10 cellular contexts compared by ENCODE assay signal in genomic region chr9:129007035-129007765, GRCh38. TPM values are rescaled to one million over a fixed set of nuclear protein-coding genes. Genes with fewer than 3 reads are reported as not detected.
DNase-seq lines count a peak whose midpoint lies in the region; ATAC-seq and TF ChIP-seq lines count a peak whose summit lies in the region.
"Had no signal": no experiment of that assay in that cellular context is flagged by ENCODE, and none has a peak within 500 bp of the region (broad histone marks: within the 10 kb centered on the region; RNA-seq: fewer than 3 reads in every experiment).

No MANE protein-coding gene starts in this region.

- no peak overlapping the region for H3K9ac ChIP-seq in neuronal stem cell (ENCODE audit: low read depth, low read length, poor library complexity)
- H3K9ac ChIP-seq: KMS-11 had no signal

- H2BK5ac ChIP-seq in neuronal stem cell (ENCODE audit: low read length), result no peak overlapping the region

- DNase-seq in AG04450 (ENCODE audit: low read depth, low spot score), result no peak
- peak; percentile 49 for DNase-seq in NCI-H69 (lab: John Stamatoyannopoulos, UW)
- DNase-seq in endothelial cell (ENCODE audit: low spot score), result no peak
- no peak for DNase-seq in neuronal stem cell (ENCODE audit: low spot score)
- no peak for DNase-seq in GF-D8 (lab: John Stamatoyannopoulos, UW)
- DNase-seq in NCI-H187 treated with DMSO at 0.1 percent for 48 hours (lab: John Stamatoyannopoulos, UW), result no peak
- DNase-seq in SHP77 treated with DMSO at 0.1 percent for 48 hours (lab: John Stamatoyannopoulos, UW), result no peak

- H2AK5ac ChIP-seq in neuronal stem cell (ENCODE audit: low read depth, low read length), result no peak overlapping the region

- H2BK12ac ChIP-seq in neuronal stem cell (ENCODE audit: low read length), result no peak overlapping the region

- H3K4me1 ChIP-seq in neuronal stem cell (ENCODE audit: control insufficient read depth in 2 of 2, insufficient read depth in 1 of 2, low read depth in 1 of 2, low read length in 2 of 2), result peaks cover under 1 to 5% of the 10 kb centered on the region in 2 donors

- H3K36me3 ChIP-seq in neuronal stem cell (replicated peaks in 1 of 2; ENCODE audit: control insufficient read depth in 2 of 2, insufficient read depth in 2 of 2, low read length in 2 of 2), result peaks cover 56 to 91% of the 10 kb centered on the region in 2 donors

- no peak overlapping the region for H3K4me3 ChIP-seq in AG04450 (ENCODE audit: low read depth, low read length)
- no peak overlapping the region for H3K4me3 ChIP-seq in neuronal stem cell (ENCODE audit: low read length in 2 of 2)

- no peaks in the 10 kb centered on the region; the same call in 1 of the 2 replicates for H3K9me3 ChIP-seq in AG04450 (ENCODE audit: control insufficient read depth, insufficient read depth, low read length)
- no peaks in the 10 kb centered on the region for H3K9me3 ChIP-seq in neuronal stem cell (replicated peaks in 1 of 2; ENCODE audit: control insufficient read depth in 2 of 2, insufficient read depth in 1 of 2, low read depth in 1 of 2, low read length in 2 of 2)

- H4K8ac ChIP-seq in neuronal stem cell (ENCODE audit: low read depth, low read length), result no peak overlapping the region

- no peak overlapping the region for H2AFZ ChIP-seq in neuronal stem cell (ENCODE audit: low read length)

- no CpG with 5 or more reads among the region's 14 CpGs for WGBS in neuronal stem cell (ENCODE audit: extremely low coverage in 2 of 2, insufficient read length in 2 of 2, insufficient replicate concordance in 1 of 2), 2 donors

- no peak overlapping the region for H3K27ac Mint-ChIP-seq in endothelial cell (ENCODE audit: unreplicated experiment)

- H4K91ac ChIP-seq in neuronal stem cell (ENCODE audit: low read depth, low read length, poor library complexity), result no peak overlapping the region

- H3K27me3 Mint-ChIP-seq in endothelial cell (ENCODE audit: unreplicated experiment), result peaks cover 15% of the 10 kb centered on the region
- H3K27me3 Mint-ChIP-seq: naive B cell had no signal

- no peaks in the 10 kb centered on the region for H3K9me3 Mint-ChIP-seq in endothelial cell (ENCODE audit: unreplicated experiment)
- H3K9me3 Mint-ChIP-seq: naive B cell had no signal

- CTCF ChIA-PET in AG04450 (lab: Charles Lee), result interaction anchor here (0.5 to 1.9 kb wide), 7 partner anchors 8 to 57 kb away, joined by 3 to 14 read pairs (median 4); partner anchors contain the start of gene SH3GLB2

- H3K4ac ChIP-seq in neuronal stem cell (ENCODE audit: low read length), result no peak overlapping the region

- H3K4me1 Mint-ChIP-seq in endothelial cell (ENCODE audit: unreplicated experiment), result no peaks in the 10 kb centered on the region
- H3K4me1 Mint-ChIP-seq: naive B cell had no signal

- peak overlapping the region; percentile 37 for H3K4me3 Mint-ChIP-seq in endothelial cell (ENCODE audit: unreplicated experiment)
- H3K4me3 Mint-ChIP-seq: naive B cell had no signal

- no peak overlapping the region for H3K4me2 ChIP-seq in neuronal stem cell (ENCODE audit: insufficient read depth, low read length, poor library complexity, severe bottlenecking)
- H3K4me2 ChIP-seq: KMS-11 had no signal

- no peak for TF ChIP-seq CTCF in AG04450 (IDR thresholded peaks at IDR 0.05; ENCODE audit: low read depth, low read length)
- TF ChIP-seq CTCF in endothelial cell (IDR thresholded peaks at IDR 0.05; ENCODE audit: unreplicated experiment), result no peak

- H3K27me3 ChIP-seq in AG04450 (ENCODE audit: control insufficient read depth, insufficient read depth, low read length), result no peaks in the 10 kb centered on the region
- no peaks in the 10 kb centered on the region for H3K27me3 ChIP-seq in neuronal stem cell (ENCODE audit: control insufficient read depth in 3 of 3, insufficient read depth in 3 of 3, low read depth in 1 of 3, low read length in 3 of 3)

- POLR2A ChIA-PET in AG04450 (lab: Yijun Ruan, JAX), result interaction anchor here (0.7 kb wide), 1 partner anchor 59 kb away, joined by 3 read pairs; no protein-coding TSS in a partner anchor

- H3K27ac ChIP-seq in AG04450 (ENCODE audit: low read depth, low read length), result peak overlapping the region; percentile 52
- H3K27ac ChIP-seq in neuronal stem cell (replicated peaks; ENCODE audit: low read length), result no peak overlapping the region
- H3K27ac ChIP-seq: KMS-11 had no signal

- H2BK15ac ChIP-seq in neuronal stem cell (ENCODE audit: low read length), result no peak overlapping the region

- H3K18ac ChIP-seq in neuronal stem cell (ENCODE audit: low read length), result no peak overlapping the region

- H3K79me1 ChIP-seq in neuronal stem cell (ENCODE audit: low read depth, low read length), result peaks cover 8% of the 10 kb centered on the region

- no peak overlapping the region for H2BK120ac ChIP-seq in neuronal stem cell (ENCODE audit: low read depth, low read length)

- peak overlapping the region; percentile 11 for H3K23ac ChIP-seq in neuronal stem cell (ENCODE audit: low read depth, low read length, poor library complexity)

- no peak overlapping the region for H3K14ac ChIP-seq in neuronal stem cell (ENCODE audit: low read length)

- H3K36me3 Mint-ChIP-seq in endothelial cell (ENCODE audit: low read depth, unreplicated experiment), result peaks cover 30% of the 10 kb centered on the region
- H3K36me3 Mint-ChIP-seq: naive B cell had no signal

- no peak for ATAC-seq in GM21723 (IDR thresholded peaks at IDR 0.05; ENCODE audit: unreplicated experiment)

RNA-seq across cellular contexts. Expression of gene SH3GLB2, which starts 20.9 kb away (rescaled TPM):
- 29.3 and 39.1 TPM in 2 replicates for polyA plus RNA-seq in AG04450 (2011; rRNA removed)
- 20.2 and 38.4 TPM in 2 replicates for polyA minus RNA-seq in AG04450 (2011; rRNA and poly(A)+ RNA removed)
- total RNA-seq in endothelial cell (ENCODE audit: unreplicated experiment), result 94.3 TPM
- polyA plus RNA-seq in neuronal stem cell (2013, experiment 1 of 2), result 36.6 TPM
- polyA plus RNA-seq in neuronal stem cell (2013, experiment 2 of 2), result 33.2 TPM

RNA-seq across cellular contexts. Expression of gene MIGA2, which starts 29.2 kb away (rescaled TPM):
- 10.6 and 13.1 TPM in 2 replicates for polyA plus RNA-seq in AG04450 (2011; rRNA removed)
- polyA minus RNA-seq in AG04450 (2011; rRNA and poly(A)+ RNA removed), result 8.5 and 9.8 TPM in 2 replicates
- 32.9 TPM for total RNA-seq in endothelial cell (ENCODE audit: unreplicated experiment)
- 12.8 TPM for polyA plus RNA-seq in neuronal stem cell (2013, experiment 1 of 2)
- 13.2 TPM for polyA plus RNA-seq in neuronal stem cell (2013, experiment 2 of 2)

RNA-seq across cellular contexts. Expression of gene NUP188, which starts 59.7 kb away (rescaled TPM):
- polyA plus RNA-seq in AG04450 (2011; rRNA removed), result 46.3 and 52.1 TPM in 2 replicates
- 125 and 157 TPM in 2 replicates for polyA minus RNA-seq in AG04450 (2011; rRNA and poly(A)+ RNA removed)
- 44.0 TPM for total RNA-seq in endothelial cell (ENCODE audit: unreplicated experiment)
- 25.1 TPM for polyA plus RNA-seq in neuronal stem cell (2013, experiment 1 of 2)
- polyA plus RNA-seq in neuronal stem cell (2013, experiment 2 of 2), result 24.6 TPM

RNA-seq across cellular contexts. Expression of gene DOLK, which starts 59.8 kb away (rescaled TPM):
- 31.4 and 31.8 TPM in 2 replicates for polyA plus RNA-seq in AG04450 (2011; rRNA removed)
- polyA minus RNA-seq in AG04450 (2011; rRNA and poly(A)+ RNA removed), result 37.7 and 49.4 TPM in 2 replicates
- total RNA-seq in endothelial cell (ENCODE audit: unreplicated experiment), result 18.2 TPM
- polyA plus RNA-seq in neuronal stem cell (2013, experiment 1 of 2), result 10.1 TPM
- 9.7 TPM for polyA plus RNA-seq in neuronal stem cell (2013, experiment 2 of 2)
